In the genomic region with DNA sequence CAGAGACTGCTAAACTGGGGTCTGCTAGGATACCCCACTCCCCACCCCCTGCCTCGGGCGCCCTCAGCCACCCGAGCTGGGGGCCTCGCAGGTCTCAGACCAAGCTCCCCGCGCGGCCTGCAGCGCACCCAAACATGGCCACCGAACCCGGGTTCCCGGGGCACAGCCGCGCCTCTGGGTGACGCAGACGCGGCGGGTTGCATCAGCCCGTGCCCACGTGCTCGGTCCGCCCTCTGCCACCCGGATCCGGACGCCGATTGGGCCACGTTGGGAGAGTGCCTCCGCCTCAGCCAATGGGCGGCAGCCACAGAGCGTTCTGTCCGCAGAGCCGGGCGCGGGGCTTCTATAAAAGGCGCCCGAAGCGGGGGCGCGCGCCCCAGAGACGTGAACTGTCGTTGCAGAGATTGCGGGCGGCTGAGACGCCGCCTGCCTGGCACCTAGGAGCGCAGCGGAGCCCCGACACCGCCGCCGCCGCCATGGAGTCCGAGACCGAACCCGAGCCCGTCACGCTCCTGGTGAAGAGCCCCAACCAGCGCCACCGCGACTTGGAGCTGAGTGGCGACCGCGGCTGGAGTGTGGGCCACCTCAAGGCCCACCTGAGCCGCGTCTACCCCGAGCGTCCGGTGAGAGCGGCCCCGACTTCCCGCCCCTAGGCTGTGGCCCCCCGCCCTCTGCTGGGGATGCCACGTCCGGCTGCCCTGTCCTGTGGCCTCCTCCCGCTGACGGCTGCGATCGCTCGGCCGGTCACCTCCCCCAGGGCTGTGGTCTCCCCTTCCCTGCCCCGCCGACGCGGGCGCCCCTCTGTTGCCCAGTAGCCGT, we compare ENCODE assay signal across 8 cellular contexts. TPM values are rescaled to one million over a fixed set of nuclear protein-coding genes. Genes with fewer than 3 reads are reported as not detected.
DNase-seq lines count a peak whose midpoint lies in the region; ATAC-seq, FAIRE-seq and TF ChIP-seq lines count a peak whose summit lies in the region.

TSS of gene HERPUD1 (plus strand) at position 374 of the 819 bp plus-strand sequence. CDS start at position 477, 103 bp downstream.

- FAIRE-seq in GM12892 (lab: Jason Lieb, UNC): peak; percentile 95

- intact Hi-C loops in adrenal gland (cut with DNase I): no loop called here
- intact Hi-C loops in heart left ventricle (cut with DNase I): loop anchor here in 8 of 10 donors (2.0 to 10.0 kb wide), 4 partner anchors 21 to 67 kb away; partner anchors contain the start of genes SLC12A3 (in 8 of the 8) and NLRC5 (in 1 of the 8)
- intact Hi-C loops in posterior vena cava (cut with DNase I): no loop called here
- intact Hi-C loops in upper lobe of right lung (cut with DNase I): no loop called here

- H3K4me1 ChIP-seq in adrenal gland (replicated peaks in 1 of 2) (peaks cover 18 to 44% of the 10 kb centered on the region in 2 donors), heart left ventricle (peaks cover 0 to 48% (median 38%) of the 10 kb centered on the region in 12 donors), upper lobe of right lung (peaks cover 39% of the 10 kb centered on the region)

- H3K4me3 ChIP-seq in adrenal gland (peak within 1 kb of the TSS; percentile 74 to 98 (median 90)), heart left ventricle (peak within 1 kb of the TSS; percentile 64 to 100 (median 94)), upper lobe of right lung (peak within 1 kb of the TSS; percentile 84)

- ATAC-seq in HG02852 (IDR thresholded peaks at IDR 0.05; ENCODE audit: unreplicated experiment): peak; percentile 85
- peak; percentile 95 to 97 (median 96) for ATAC-seq in heart left ventricle
- peak; percentile 95 for ATAC-seq in upper lobe of right lung

- H3K9me3 ChIP-seq in adrenal gland (replicated peaks in 1 of 3): no peaks in the 10 kb centered on the region
- no peaks in the 10 kb centered on the region for H3K9me3 ChIP-seq in heart left ventricle
- H3K9me3 ChIP-seq in upper lobe of right lung: no peaks in the 10 kb centered on the region

- TF ChIP-seq CTCF in adrenal gland (IDR thresholded peaks at IDR 0.05): peak in 3 of 6 experiments; percentile 21 to 35 (median 27)
- TF ChIP-seq CTCF in heart left ventricle (IDR thresholded peaks at IDR 0.05): peak in 6 of 12 donors; percentile 4 to 24 (median 10)
- TF ChIP-seq CTCF in upper lobe of right lung (IDR thresholded peaks at IDR 0.05): no peak

- H3K27me3 ChIP-seq in adrenal gland (no peaks in the 10 kb centered on the region), heart left ventricle (no peaks in the 10 kb centered on the region), upper lobe of right lung (no peaks in the 10 kb centered on the region)

- WGBS in adrenal gland, 4 donors: 0% methylated on average over 4 to 86 of the region's 86 CpGs
- WGBS in heart left ventricle, 4 donors: 0 to 2% (median 0%) methylated on average over 38 to 86 of the region's 86 CpGs

- peak; percentile 98 for DNase-seq in GM12892 (ENCODE audit: insufficient read length)
- DNase-seq in NCI-H146 (lab: John Stamatoyannopoulos, UW): peak; percentile 94
- peak; percentile 97 to 99 (median 98) for DNase-seq in T-helper 1 cell
- peak; percentile 99 for DNase-seq in adrenal gland
- peak; percentile 99 to 100 (median 99) for DNase-seq in heart left ventricle
- peak; percentile 100 for DNase-seq in posterior vena cava (ENCODE audit: low spot score)
- DNase-seq in upper lobe of right lung: peak; percentile 100

- TF ChIP-seq POLR2A in GM12892 (IDR thresholded peaks at IDR 0.05; ENCODE audit: low read depth, low read length) (peak; percentile 99), adrenal gland (IDR thresholded peaks at IDR 0.05) (peak; percentile 90), heart left ventricle (IDR thresholded peaks at IDR 0.05) (peak; percentile 84 to 94)

- peaks cover 0 to 21% of the 10 kb centered on the region in 2 donors for H3K36me3 ChIP-seq in adrenal gland (replicated peaks in 1 of 2)
- peaks cover 0 to 32% (median 20%) of the 10 kb centered on the region in 9 donors for H3K36me3 ChIP-seq in heart left ventricle
- H3K36me3 ChIP-seq in upper lobe of right lung: peaks cover 34% of the 10 kb centered on the region

- H3K27ac ChIP-seq in adrenal gland (peak within 1 kb of the TSS; percentile 93 to 99 (median 97)), heart left ventricle (peak within 1 kb of the TSS; percentile 96 to 100 (median 99)), upper lobe of right lung (peak within 1 kb of the TSS; percentile 99)

RNA-seq across cellular contexts. Expression of gene HERPUD1, which starts in this region (rescaled TPM):
- 162 TPM for polyA plus RNA-seq in GM12892 (2012; ENCODE audit: missing spikeins)
- total RNA-seq in adrenal gland: 100 to 1,000 TPM; 176 to 306 (median 244) TPM
- 100 to 1,000 TPM in 1 of 3 donors, 10 to 100 TPM in 2; 26.4 to 570 (median 82.6) TPM for polyA plus RNA-seq in adrenal gland
- total RNA-seq in heart left ventricle: 100 to 1,000 TPM in 8 of 9 donors, 10 to 100 TPM in 1; 86.9 to 197 (median 117) TPM
- 100 to 1,000 TPM in 1 of 2 donors, 10 to 100 TPM in 1; 41.4 to 226 TPM for polyA plus RNA-seq in heart left ventricle
- 100 to 1,000 TPM in 1 of 2 donors, 10 to 100 TPM in 1; 99.7 to 106 TPM for total RNA-seq in posterior vena cava
- total RNA-seq in upper lobe of right lung: 223 TPM

Comparison
In these comparisons a context has a peak if more than half of its experiments do, and no peak if none do; other contexts are left out.
1. Peak in every context shown above with its lines: DNase-seq, ATAC-seq, H3K4me3 ChIP-seq and H3K27ac ChIP-seq.
2. intact Hi-C loops: an anchor here in heart left ventricle (2.0 to 10.0 kb wide); none called in adrenal gland, posterior vena cava and upper lobe of right lung.